10 cellular contexts compared by ENCODE assay signal in genomic region chr12:29428630-29429029, GRCh38. TPM values are rescaled to one million over a fixed set of nuclear protein-coding genes. Genes with fewer than 3 reads are reported as not detected.
A peak's percentile ranks its signal among the peaks of the same experiment; 100 is the strongest.
DNase-seq lines count a peak whose midpoint lies in the region; ATAC-seq and TF ChIP-seq lines count a peak whose summit lies in the region.
"Had no signal": no experiment of that assay in that cellular context is flagged by ENCODE, and none has a peak within 500 bp of the region (broad histone marks: within the 10 kb centered on the region; RNA-seq: fewer than 3 reads in every experiment).

No MANE protein-coding gene starts in this region.

- ATAC-seq in activated naive CD4-positive, alpha-beta T cell treated with anti-CD3 and anti-CD28 coated beads, Interleukin-2, amount 50 U/mL, for 72 hours = peak; percentile 72 to 92
- peak; percentile 36 for ATAC-seq in HG03558 (IDR thresholded peaks at IDR 0.05; ENCODE audit: extremely low read depth, unreplicated experiment)
- ATAC-seq: Panc1 had no signal

- H3K9me3 Mint-ChIP-seq in activated naive CD4-positive, alpha-beta T cell treated with anti-CD3 and anti-CD28 coated beads, Interleukin-2, amount 50 U/mL, for 72 hours = peaks cover 0 to 2% of the 10 kb centered on the region in 2 donors

- TF ChIP-seq CTCF in cardiac fibroblast (IDR thresholded peaks at IDR 0.05; ENCODE audit: low read depth, low read length) = no peak

- H3K27ac Mint-ChIP-seq in activated naive CD4-positive, alpha-beta T cell treated with anti-CD3 and anti-CD28 coated beads, Interleukin-2, amount 50 U/mL, for 72 hours = no peak overlapping the region

- no peak overlapping the region for H3K4me3 ChIP-seq in cardiac fibroblast (replicated peaks in 1 of 2; ENCODE audit: low read depth in 2 of 2, low read length in 2 of 2)
- H3K4me3 ChIP-seq: heart right ventricle had no signal

- H3K36me3 Mint-ChIP-seq in activated naive CD4-positive, alpha-beta T cell treated with anti-CD3 and anti-CD28 coated beads, Interleukin-2, amount 50 U/mL, for 72 hours = peaks cover 0 to 3% of the 10 kb centered on the region in 2 donors

- no peak for DNase-seq in activated naive CD4-positive, alpha-beta T cell treated with anti-CD3 and anti-CD28 coated beads, Interleukin-2, amount 50 U/mL, for 72 hours (ENCODE audit: low spot score in 2 of 2)
- DNase-seq in activated naive CD4-positive, alpha-beta T cell treated with anti-CD3 and anti-CD28 coated beads, Interleukin-2, amount 50 U/mL, for 16 hours = no peak
- DNase-seq in cardiac fibroblast (ENCODE audit: low read depth in 2 of 2) (peak; percentile 85 to 97), stromal cell of bone marrow (ENCODE audit: low read depth) (peak; percentile 83), SK-N-DZ (ENCODE audit: low spot score) (no peak), hypothalamus (lab: John Stamatoyannopoulos, UW) (no peak), inferior parietal cortex (ENCODE audit: extremely low spot score) (no peak)
- DNase-seq: heart right ventricle had no signal

RNA-seq across cellular contexts. Expression of gene ERGIC2, which starts 47.7 kb away (rescaled TPM):
- total RNA-seq in activated naive CD4-positive, alpha-beta T cell treated with anti-CD3 and anti-CD28 coated beads, Interleukin-2, amount 50 U/mL, for 72 hours = 10 to 100 TPM; 73.6 to 93.5 TPM
- 95.6 and 108 TPM in 2 replicates for polyA plus RNA-seq in SK-N-DZ (2014; cell fraction: cytosol; rRNA removed)
- 79.7 and 136 TPM in 2 replicates for polyA plus RNA-seq in SK-N-DZ (2014; cell fraction: nucleus; rRNA removed)

Comparison
In these comparisons a context has a peak if more than half of its experiments do, and no peak if none do; other contexts are left out.
1. DNase-seq: peak in cardiac fibroblast (2 of 2) and stromal cell of bone marrow (single experiment); none in activated naive CD4-positive, alpha-beta T cell treated with anti-CD3 and anti-CD28 coated beads, Interleukin-2, amount 50 U/mL, for 72 hours (0 of 2), activated naive CD4-positive, alpha-beta T cell treated with anti-CD3 and anti-CD28 coated beads, Interleukin-2, amount 50 U/mL, for 16 hours (single experiment), SK-N-DZ (single experiment), hypothalamus (0 of 51) and inferior parietal cortex (single experiment).